In genomic region chr10:118209215-118209614, GRCh38 we compare ENCODE assay signal across 24 cellular contexts.
DNase-seq lines count a peak whose midpoint lies in the region; ATAC-seq and TF ChIP-seq lines count a peak whose summit lies in the region.
"Had no signal": no experiment of that assay in that cellular context is flagged by ENCODE, and none has a peak within 500 bp of the region (broad histone marks: within the 10 kb centered on the region; RNA-seq: fewer than 3 reads in every experiment).

No MANE protein-coding gene starts in this region.

- H3K27me3 ChIP-seq in CD8-positive, alpha-beta memory T cell (ENCODE audit: insufficient read depth, low read length, poor library complexity, severe bottlenecking), result no peaks in the 10 kb centered on the region
- peaks cover 17% of the 10 kb centered on the region for H3K27me3 ChIP-seq in CD4-positive, alpha-beta T cell (ENCODE audit: control insufficient read depth, insufficient read depth, low read length)
- H3K27me3 ChIP-seq: tibial artery had no signal

- no peak overlapping the region for H3K27ac ChIP-seq in CD8-positive, alpha-beta memory T cell (ENCODE audit: low read depth, low read length)
- no peak overlapping the region for H3K27ac ChIP-seq in CD4-positive, alpha-beta T cell (ENCODE audit: low read depth, low read length)
- H3K27ac ChIP-seq: 22Rv1, PC-9, tibial artery had no signal

- no peak overlapping the region for H3K4me3 Mint-ChIP-seq in CD8-positive, alpha-beta memory T cell
- H3K4me3 Mint-ChIP-seq in CD4-positive, alpha-beta T cell, result no peak overlapping the region
- H3K4me3 Mint-ChIP-seq: activated T-cell treated with anti-CD3 and anti-CD28 coated beads, Interleukin-2, amount 50 U/mL, for 72 hours; brain; CD8-positive, alpha-beta T cell; nephron progenitor cell; WTC11 had no signal

- no peaks in the 10 kb centered on the region for H3K9me3 ChIP-seq in CD8-positive, alpha-beta memory T cell (ENCODE audit: low read length)
- H3K9me3 ChIP-seq in CD4-positive, alpha-beta T cell (ENCODE audit: control insufficient read depth, low read length), result no peaks in the 10 kb centered on the region
- H3K9me3 ChIP-seq: tibial artery had no signal

- H3K4me1 Mint-ChIP-seq in CD8-positive, alpha-beta memory T cell, result no peaks in the 10 kb centered on the region
- H3K4me1 Mint-ChIP-seq in CD4-positive, alpha-beta T cell (ENCODE audit: low read depth), result no peaks in the 10 kb centered on the region

- no peak overlapping the region for H3K4me3 ChIP-seq in CD8-positive, alpha-beta memory T cell (ENCODE audit: low read length)
- H3K4me3 ChIP-seq: PC-9, tibial artery had no signal

- CTCF ChIA-PET in CD8-positive, alpha-beta memory T cell (lab: Charles Lee), result no interaction called here
- CTCF ChIA-PET in CD4-positive, alpha-beta T cell (lab: Charles Lee), result no interaction called here

- peaks cover 7 to 38% of the 10 kb centered on the region in 2 donors for H3K27me3 Mint-ChIP-seq in CD8-positive, alpha-beta memory T cell
- H3K27me3 Mint-ChIP-seq in CD4-positive, alpha-beta T cell, result peaks cover 48% of the 10 kb centered on the region
- H3K27me3 Mint-ChIP-seq: brain had no signal

- DNase-seq in NCI-H146 (lab: John Stamatoyannopoulos, UW) (peak; percentile 5), NCI-H146 treated with DMSO at 0.1 percent for 48 hours (lab: John Stamatoyannopoulos, UW; ENCODE audit: unreplicated experiment) (no peak), ecto neural progenitor cell (ENCODE audit: low spot score) (peak; percentile 53), left kidney (ENCODE audit: low read depth, low spot score) (peak; percentile 12), retina (peak; percentile 17), CD1c-positive myeloid dendritic cell (ENCODE audit: extremely low spot score) (no peak)
- no peak for DNase-seq in CD8-positive, alpha-beta memory T cell
- DNase-seq in CD4-positive, alpha-beta T cell, result no peak
- DNase-seq: activated naive CD4-positive, alpha-beta T cell treated with Interleukin-2 at 50 U/mL for 16 hours; activated T-cell treated with anti-CD3 and anti-CD28 coated beads, Interleukin-2, amount 50 U/mL, for 72 hours; CD8-positive, alpha-beta T cell; DMS153; left ventricle myocardium superior; NCI-H1930; NCI-H524 treated with DMSO at 0.1 percent for 48 hours; nephron progenitor cell; PC-9; Right ventricle myocardium superior; stimulated activated naive CD4-positive, alpha-beta T cell treated with Interleukin-2 at 50 U/mL for 16 hours; T-helper 9 cell; tibial artery had no signal

- no peaks in the 10 kb centered on the region for H3K36me3 ChIP-seq in CD8-positive, alpha-beta memory T cell (ENCODE audit: insufficient read depth, low read length)
- H3K36me3 ChIP-seq: tibial artery had no signal

- POLR2A ChIA-PET in CD8-positive, alpha-beta memory T cell (lab: Charles Lee), result no interaction called here
- POLR2A ChIA-PET in CD4-positive, alpha-beta T cell (lab: Charles Lee), result no interaction called here

- H3K36me3 Mint-ChIP-seq in CD8-positive, alpha-beta memory T cell, result no peaks in the 10 kb centered on the region
- H3K36me3 Mint-ChIP-seq in CD4-positive, alpha-beta T cell (ENCODE audit: low read depth), result no peaks in the 10 kb centered on the region
- H3K36me3 Mint-ChIP-seq: brain; CD8-positive, alpha-beta T cell; WTC11 had no signal

- no peaks in the 10 kb centered on the region for H3K4me1 ChIP-seq in CD8-positive, alpha-beta memory T cell (ENCODE audit: insufficient read depth, low read length)
- H3K4me1 ChIP-seq: tibial artery had no signal

- H3K9me3 Mint-ChIP-seq in CD8-positive, alpha-beta memory T cell, result no peaks in the 10 kb centered on the region
- no peaks in the 10 kb centered on the region for H3K9me3 Mint-ChIP-seq in CD4-positive, alpha-beta T cell
- H3K9me3 Mint-ChIP-seq: activated T-cell treated with anti-CD3 and anti-CD28 coated beads, Interleukin-2, amount 50 U/mL, for 72 hours; CD8-positive, alpha-beta T cell; nephron progenitor cell; WTC11 had no signal

- no peak for ATAC-seq in CD4-positive, alpha-beta T cell (ENCODE audit: poor library complexity)
- ATAC-seq: activated T-cell treated with anti-CD3 and anti-CD28 coated beads, Interleukin-2, amount 50 U/mL, for 72 hours; CD8-positive, alpha-beta T cell; left ventricle myocardium superior; WTC11 had no signal

- no peak overlapping the region for H3K27ac Mint-ChIP-seq in CD8-positive, alpha-beta memory T cell
- no peak overlapping the region for H3K27ac Mint-ChIP-seq in CD4-positive, alpha-beta T cell
- H3K27ac Mint-ChIP-seq: activated T-cell treated with anti-CD3 and anti-CD28 coated beads, Interleukin-2, amount 50 U/mL, for 72 hours; brain; CD8-positive, alpha-beta T cell; nephron progenitor cell; WTC11 had no signal

- intact Hi-C loops in CD4-positive, alpha-beta T cell (cut with DNase I, micrococcal nuclease), result no loop called here

- no peak for TF ChIP-seq CTCF in CD4-positive, alpha-beta T cell (IDR thresholded peaks at IDR 0.05)

Comparison
In these comparisons a context has a peak if more than half of its experiments do, and no peak if none do; other contexts are left out.
1. DNase-seq: peak in NCI-H146 (single experiment), ecto neural progenitor cell (single experiment), left kidney (single experiment) and retina (single experiment); none in NCI-H146 treated with DMSO at 0.1 percent for 48 hours (single experiment), CD8-positive, alpha-beta memory T cell (0 of 5), CD4-positive, alpha-beta T cell (0 of 10) and CD1c-positive myeloid dendritic cell (single experiment).